Comparison of ENCODE assay signal across 12 cellular contexts in genomic region chr13:111178417-111178816, GRCh38.
DNase-seq lines count a peak whose midpoint lies in the region; ATAC-seq and TF ChIP-seq lines count a peak whose summit lies in the region.
"Had no signal": no experiment of that assay in that cellular context is flagged by ENCODE, and none has a peak within 500 bp of the region (broad histone marks: within the 10 kb centered on the region; RNA-seq: fewer than 3 reads in every experiment).

No MANE protein-coding gene starts in this region.

- no peak overlapping the region for H3K4me3 ChIP-seq in brain microvascular endothelial cell (ENCODE audit: low read depth, low read length)
- no peak overlapping the region for H3K4me3 ChIP-seq in lung
- H3K4me3 ChIP-seq in thymus (ENCODE audit: low read length), result peak overlapping the region; percentile 45

- no peaks in the 10 kb centered on the region for H3K27me3 ChIP-seq in brain microvascular endothelial cell (replicated peaks)
- no peaks in the 10 kb centered on the region for H3K27me3 ChIP-seq in lung (ENCODE audit: control insufficient read depth, insufficient read depth)
- no peaks in the 10 kb centered on the region for H3K27me3 ChIP-seq in thymus (ENCODE audit: control insufficient read depth, insufficient read depth)

- CTCF ChIA-PET in activated CD4-positive, alpha-beta T cell treated with anti-CD3 and anti-CD28 coated beads for 36 hours (lab: Charles Lee), result interaction anchor here (1.3 kb wide), 1 partner anchor 21 kb away, joined by 4 read pairs; no protein-coding TSS in a partner anchor

- H3K27ac ChIP-seq in brain microvascular endothelial cell (peak overlapping the region; percentile 99), lung (ENCODE audit: low read depth in 1 of 2, low read length in 1 of 2) (peak overlapping the region; percentile 27 to 28), thymus (ENCODE audit: low read depth) (peak overlapping the region; percentile 95)

- H3K27ac Mint-ChIP-seq in activated CD4-positive, alpha-beta T cell treated with anti-CD3 and anti-CD28 coated beads for 36 hours, result peak overlapping the region; percentile 96

- in situ Hi-C loops in brain microvascular endothelial cell (cut with HindIII; ENCODE audit: low pct_ligation_motif_present, low sequenced_read_pairs), result no loop called here

- intact Hi-C loops in activated CD4-positive, alpha-beta T cell treated with anti-CD3 and anti-CD28 coated beads for 36 hours (cut with DNase I, micrococcal nuclease), result no loop called here

- POLR2A ChIA-PET in activated CD4-positive, alpha-beta T cell treated with anti-CD3 and anti-CD28 coated beads for 36 hours (lab: Charles Lee), result no interaction called here

- H3K36me3 Mint-ChIP-seq in activated CD4-positive, alpha-beta T cell treated with anti-CD3 and anti-CD28 coated beads for 36 hours (ENCODE audit: low read depth), result peaks cover 67% of the 10 kb centered on the region

- H3K9me3 Mint-ChIP-seq in activated CD4-positive, alpha-beta T cell treated with anti-CD3 and anti-CD28 coated beads for 36 hours (ENCODE audit: low read depth), result peaks cover 9% of the 10 kb centered on the region

- H3K27me3 Mint-ChIP-seq in activated CD4-positive, alpha-beta T cell treated with anti-CD3 and anti-CD28 coated beads for 36 hours, result no peaks in the 10 kb centered on the region

- H3K4me3 Mint-ChIP-seq in activated CD4-positive, alpha-beta T cell treated with anti-CD3 and anti-CD28 coated beads for 36 hours, result no peak overlapping the region

- H3K4me1 ChIP-seq in lung (ENCODE audit: control insufficient read depth in 2 of 2, insufficient read depth in 2 of 2, low read length in 2 of 2) (peaks cover 14 to 16% of the 10 kb centered on the region in 2 donors), thymus (ENCODE audit: control insufficient read depth, insufficient read depth, low read length) (peaks cover 83% of the 10 kb centered on the region)

- TF ChIP-seq CTCF in brain microvascular endothelial cell (IDR thresholded peaks at IDR 0.05; ENCODE audit: low read depth, low read length, missing control alignments), result no peak
- no peak for TF ChIP-seq CTCF in lung (IDR thresholded peaks at IDR 0.05; ENCODE audit: control extremely low read depth, extremely low read depth)

- DNase-seq in activated CD4-positive, alpha-beta T cell treated with anti-CD3 and anti-CD28 coated beads for 36 hours, result no peak
- DNase-seq in activated CD4-positive, alpha-beta T cell treated with anti-CD3 and anti-CD28 coated beads, Interleukin-2, amount 50 U/mL, for 4 hours, result no peak
- DNase-seq in brain microvascular endothelial cell, result no peak
- no peak for DNase-seq in lung (ENCODE audit: low spot score)
- no peak for DNase-seq in NCI-H748 (lab: John Stamatoyannopoulos, UW; ENCODE audit: unreplicated experiment)
- DNase-seq in COLO829 (ENCODE audit: low spot score), result no peak
- DNase-seq: activated CD8-positive, alpha-beta memory T cell treated with anti-CD3 and anti-CD28 coated beads for 24 hours; kidney glomerular epithelial cell; NCI-H1092 treated with DMSO at 0.1 percent for 48 hours; small intestine had no signal

- H3K9me3 ChIP-seq in lung (ENCODE audit: control insufficient read depth in 2 of 2, insufficient read depth in 1 of 2, low read length in 1 of 2) (no peaks in the 10 kb centered on the region), thymus (ENCODE audit: control insufficient read depth) (peaks cover 1% of the 10 kb centered on the region)

- no peak for ATAC-seq in activated CD4-positive, alpha-beta T cell treated with anti-CD3 and anti-CD28 coated beads for 36 hours
- ATAC-seq in lung (ENCODE audit: insufficient read depth, low FRiP score), result no peak
- ATAC-seq in HG02981 (IDR thresholded peaks at IDR 0.05; ENCODE audit: unreplicated experiment), result no peak

- H3K4me1 Mint-ChIP-seq in activated CD4-positive, alpha-beta T cell treated with anti-CD3 and anti-CD28 coated beads for 36 hours, result peaks cover 79% of the 10 kb centered on the region

- H3K36me3 ChIP-seq in brain microvascular endothelial cell (replicated peaks) (no peaks in the 10 kb centered on the region), lung (ENCODE audit: control insufficient read depth in 2 of 2, insufficient read depth in 2 of 2, low read length in 2 of 2) (peaks cover 0 to 4% of the 10 kb centered on the region in 2 donors), thymus (ENCODE audit: control insufficient read depth, insufficient read depth) (peaks cover 9% of the 10 kb centered on the region)

- whole genome bisulfite sequencing in lung, 2 donors, result 82 to 85% methylated on average over 4 of the region's 4 CpGs
- WGBS in thymus, result 66% methylated on average over 4 of the region's 4 CpGs

Comparison
In these comparisons a context has a peak if more than half of its experiments do, and no peak if none do; other contexts are left out.
1. H3K27ac ChIP-seq: peak in every context shown above with its lines; median percentile 99 in brain microvascular endothelial cell; 95 in thymus; 28 in lung.